ENCODE assay signal across 14 cellular contexts in the genomic region with DNA sequence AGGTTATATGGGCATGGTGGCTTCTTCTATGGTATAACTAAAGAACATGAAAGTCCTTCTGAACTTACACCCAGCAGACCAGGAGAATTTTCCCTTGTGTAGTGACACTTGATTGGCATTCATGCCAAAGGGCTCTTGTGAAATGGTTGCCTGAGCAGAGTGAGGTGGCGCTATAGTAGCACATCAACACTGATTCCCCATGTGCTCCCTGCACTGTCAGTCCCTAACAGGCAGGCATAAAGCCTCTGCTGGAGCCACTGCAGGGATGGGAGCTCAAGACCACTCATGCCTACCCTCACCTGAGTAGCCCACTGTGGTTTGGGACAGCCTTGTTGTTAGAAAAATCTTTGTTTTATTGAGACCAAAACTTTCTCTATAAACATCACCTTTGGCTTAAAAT.
"Had no signal": no experiment of that assay in that cellular context is flagged by ENCODE, and none has a peak within 500 bp of the region (broad histone marks: within the 10 kb centered on the region; RNA-seq: fewer than 3 reads in every experiment).

No MANE protein-coding gene starts in this region.

- H3K36me3 ChIP-seq: esophagus muscularis mucosa, prostate gland, right lobe of liver had no signal

- ATAC-seq: activated T-cell treated with anti-CD3 and anti-CD28 coated beads, Interleukin-2, amount 50 U/mL, for 72 hours; natural killer cell treated with Interleukin-12 subunit alpha and Interleukin-12 subunit beta and Interleukin-15 and Interleukin-18, amount 100 ng/mL, for 72 hours; stimulated activated naive B cell treated with anti-CD40 and anti-IgM and Interleukin-4, amounts not matched to agents 10 μg/mL and 1 μg/mL and 100 μg/mL, for 72 hours had no signal

- H3K9me3 ChIP-seq: esophagus muscularis mucosa, prostate gland, right lobe of liver, tibial nerve had no signal

- H3K27ac ChIP-seq: esophagus muscularis mucosa, prostate gland, right lobe of liver, tibial nerve had no signal

- H3K4me3 ChIP-seq: esophagus muscularis mucosa, prostate gland, right lobe of liver, tibial nerve had no signal

- DNase-seq: activated CD4-positive, alpha-beta memory T cell treated with anti-CD3 and anti-CD28 coated beads, Interleukin-2, amount 10 ng/mL, durations not matched to agents 7 days and 5 days; activated gamma-delta T cell treated with Interleukin-2 at 50 U/mL for 16 hours; activated naive CD8-positive, alpha-beta T cell treated with anti-CD3 and anti-CD28 coated beads, Interleukin-2, amount 10 ng/mL, durations not matched to agents 7 days and 5 days; activated T-cell treated with anti-CD3 and anti-CD28 coated beads, Interleukin-2, amount 50 U/mL, for 72 hours; anterior cingulate cortex; glutamatergic neuron; occipital lobe; right lobe of liver; stimulated activated naive B cell treated with anti-CD40 and anti-IgM and Interleukin-4, amounts not matched to agents 10 μg/mL and 1 μg/mL and 100 μg/mL, for 72 hours; T-helper 9 cell had no signal

- H3K4me1 ChIP-seq: esophagus muscularis mucosa, prostate gland, right lobe of liver, tibial nerve had no signal

- H3K27me3 ChIP-seq: esophagus muscularis mucosa, right lobe of liver, tibial nerve had no signal
